In the genomic region with DNA sequence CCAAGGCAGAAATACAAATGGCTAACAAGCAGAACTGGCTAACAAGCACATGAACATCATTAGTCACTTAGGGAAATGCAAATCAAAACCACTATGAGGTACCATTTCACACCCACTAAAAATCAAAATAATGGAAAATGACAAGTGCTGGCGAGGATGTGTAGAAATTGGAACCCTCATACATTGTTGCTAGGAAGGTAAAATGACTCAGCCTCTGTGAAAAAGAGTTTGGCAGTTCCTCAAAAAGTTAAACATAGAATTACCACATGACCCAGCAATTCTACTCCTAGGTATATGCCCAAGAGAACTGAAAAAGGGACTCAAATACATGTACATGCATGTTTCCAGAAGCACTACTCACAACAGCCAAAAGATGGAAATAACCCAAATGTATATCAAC, we compare ENCODE assay signal across 9 cellular contexts. TPM values are rescaled to one million over a fixed set of nuclear protein-coding genes. Genes with fewer than 3 reads are reported as not detected.
A peak's percentile ranks its signal among the peaks of the same experiment; 100 is the strongest.
DNase-seq lines count a peak whose midpoint lies in the region; ATAC-seq and TF ChIP-seq lines count a peak whose summit lies in the region.
"Had no signal": no experiment of that assay in that cellular context is flagged by ENCODE, and none has a peak within 500 bp of the region (broad histone marks: within the 10 kb centered on the region; RNA-seq: fewer than 3 reads in every experiment).

No MANE protein-coding gene starts in this region.

- DNase-seq in GM04504 (ENCODE audit: low read depth) (peak; percentile 22), HCEC 1CT (peak; percentile 77), foreskin fibroblast (peak; percentile 75 to 76), DMS53 (lab: John Stamatoyannopoulos, UW) (no peak), T-cell (no peak)
- DNase-seq in T-helper 2 cell treated with Interferon-gamma antibody and Interleukin-4, amounts not matched to agents 5 μg/mL and 100 μg/mL, for 36 hours (ENCODE audit: low spot score), result peak; percentile 35
- DNase-seq in activated CD4-positive, alpha-beta T cell treated with anti-CD3 and anti-CD28 coated beads, Interleukin-2, amount 50 U/mL, for 48 hours, result no peak
- DNase-seq: NCI-H774 had no signal

- H3K27ac Mint-ChIP-seq in T-helper 2 cell treated with Interferon-gamma antibody and Interleukin-4, amounts not matched to agents 5 μg/mL and 100 μg/mL, for 36 hours, result no peak overlapping the region
- no peak overlapping the region for H3K27ac Mint-ChIP-seq in T-cell

- no peaks in the 10 kb centered on the region for H3K27me3 Mint-ChIP-seq in T-helper 2 cell treated with Interferon-gamma antibody and Interleukin-4, amounts not matched to agents 5 μg/mL and 100 μg/mL, for 36 hours (ENCODE audit: low read depth)
- H3K27me3 Mint-ChIP-seq in T-cell, result no peaks in the 10 kb centered on the region

- no peak for TF ChIP-seq CTCF in foreskin fibroblast (IDR thresholded peaks at IDR 0.05; ENCODE audit: low read depth, low read length)

- peaks cover 30% of the 10 kb centered on the region for H3K36me3 Mint-ChIP-seq in T-helper 2 cell treated with Interferon-gamma antibody and Interleukin-4, amounts not matched to agents 5 μg/mL and 100 μg/mL, for 36 hours (ENCODE audit: low read depth)
- H3K36me3 Mint-ChIP-seq in T-cell, result peaks cover 32% of the 10 kb centered on the region

- no peak overlapping the region for H3K4me3 Mint-ChIP-seq in T-helper 2 cell treated with Interferon-gamma antibody and Interleukin-4, amounts not matched to agents 5 μg/mL and 100 μg/mL, for 36 hours
- H3K4me3 Mint-ChIP-seq in T-cell, result no peak overlapping the region

- H3K4me3 ChIP-seq in foreskin fibroblast (ENCODE audit: low read depth in 1 of 2, low read length in 2 of 2), result no peak overlapping the region

- POLR2A ChIA-PET in T-cell (lab: Charles Lee), result no interaction called here

- peaks cover 16% of the 10 kb centered on the region for H3K4me1 Mint-ChIP-seq in T-helper 2 cell treated with Interferon-gamma antibody and Interleukin-4, amounts not matched to agents 5 μg/mL and 100 μg/mL, for 36 hours (ENCODE audit: low read depth)
- peaks cover 6 to 11% (median 6%) of the 10 kb centered on the region in 3 donors for H3K4me1 Mint-ChIP-seq in T-cell

- CTCF ChIA-PET in T-cell (lab: Charles Lee), result no interaction called here

- H3K9me3 Mint-ChIP-seq in T-helper 2 cell treated with Interferon-gamma antibody and Interleukin-4, amounts not matched to agents 5 μg/mL and 100 μg/mL, for 36 hours, result no peaks in the 10 kb centered on the region
- no peaks in the 10 kb centered on the region for H3K9me3 Mint-ChIP-seq in T-cell

- ATAC-seq in T-cell (replicated peaks in 1 of 4) (no peak), GM19328 (IDR thresholded peaks at IDR 0.05; ENCODE audit: unreplicated experiment) (no peak)

RNA-seq across cellular contexts. Expression of gene ANAPC16, which starts 52.8 kb away (rescaled TPM):
- 100 to 1,000 TPM in 3 of 5 donors, 10 to 100 TPM in 2; 97.9 to 119 (median 106) TPM for total RNA-seq in T-cell

RNA-seq across cellular contexts. Expression of gene ASCC1, which starts 53.1 kb away (rescaled TPM):
- 10 to 100 TPM; 15.7 to 24.1 (median 21.7) TPM for total RNA-seq in T-cell

Comparison
In these comparisons a context has a peak if more than half of its experiments do, and no peak if none do; other contexts are left out.
1. DNase-seq: peak in GM04504 (single experiment), HCEC 1CT (single experiment), T-helper 2 cell treated with Interferon-gamma antibody and Interleukin-4, amounts not matched to agents 5 μg/mL and 100 μg/mL, for 36 hours (single experiment) and foreskin fibroblast (2 of 2); none in DMS53 (single experiment), T-cell (0 of 34) and activated CD4-positive, alpha-beta T cell treated with anti-CD3 and anti-CD28 coated beads, Interleukin-2, amount 50 U/mL, for 48 hours (0 of 2).